ENCODE assay signal across 2 cellular contexts in the genomic region with DNA sequence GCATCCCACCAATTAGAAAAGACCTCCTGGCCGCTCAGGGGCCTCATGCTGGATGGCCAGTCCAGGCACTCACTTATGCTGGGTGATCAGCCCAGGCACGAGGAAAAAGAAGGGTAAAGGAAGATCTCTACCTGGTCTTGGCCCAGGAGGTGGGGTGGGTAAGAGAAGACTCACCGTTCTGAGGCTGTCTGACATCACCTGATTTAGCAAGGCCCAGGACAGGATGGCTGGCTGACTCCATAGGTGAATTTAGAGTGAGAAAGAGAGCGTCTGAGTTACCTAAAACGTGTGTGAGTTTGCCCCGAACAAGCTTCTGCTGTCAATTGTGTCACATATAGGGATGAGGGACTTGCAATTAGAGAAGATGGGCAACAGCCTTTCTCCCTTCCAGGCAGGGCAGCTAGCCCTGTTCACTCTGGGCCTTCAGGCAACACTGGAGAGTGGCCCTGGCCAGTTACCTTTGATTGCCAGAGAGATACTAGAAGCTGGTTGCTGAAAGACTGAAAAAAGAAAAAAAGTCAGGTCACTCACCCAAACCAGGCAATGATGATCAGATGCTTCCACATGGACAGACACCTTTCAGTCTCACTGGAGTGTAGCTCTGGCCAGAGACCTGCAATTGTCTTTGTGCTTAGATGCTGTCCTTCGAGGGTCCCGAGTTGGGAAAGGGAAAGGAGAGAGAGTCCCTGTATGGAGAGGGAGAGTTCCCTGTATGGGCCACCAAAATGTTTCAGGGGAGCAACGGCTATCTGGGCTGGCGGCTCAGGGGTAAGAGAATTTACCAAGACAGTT.
TF ChIP-seq lines count a peak whose summit lies in the region.

No MANE protein-coding gene starts in this region.

TF ChIP-seq in SK-N-SH, 30 proteins besides CTCF, POLR2A, EP300 and RAD21 (continued from another document):
- TF ChIP-seq SMC3 (IDR thresholded peaks at IDR 0.05; ENCODE audit: low read depth, low read length) (no peak), FOXJ3 (CRISPR knock-in tag; IDR thresholded peaks at IDR 0.05) (no peak), FOSL2 (IDR thresholded peaks at IDR 0.05; ENCODE audit: borderline replicate concordance, low read depth) (no peak), JUND (IDR thresholded peaks at IDR 0.05) (no peak), CHD2 (IDR thresholded peaks at IDR 0.05; ENCODE audit: low read length, partially characterized antibody) (no peak)

TF ChIP-seq in SK-N-SH treated with all-trans-retinoic acid at 6 μM for 48 hours, 23 proteins besides CTCF, POLR2A, EP300 and RAD21:
- TF ChIP-seq, protein P1, sequence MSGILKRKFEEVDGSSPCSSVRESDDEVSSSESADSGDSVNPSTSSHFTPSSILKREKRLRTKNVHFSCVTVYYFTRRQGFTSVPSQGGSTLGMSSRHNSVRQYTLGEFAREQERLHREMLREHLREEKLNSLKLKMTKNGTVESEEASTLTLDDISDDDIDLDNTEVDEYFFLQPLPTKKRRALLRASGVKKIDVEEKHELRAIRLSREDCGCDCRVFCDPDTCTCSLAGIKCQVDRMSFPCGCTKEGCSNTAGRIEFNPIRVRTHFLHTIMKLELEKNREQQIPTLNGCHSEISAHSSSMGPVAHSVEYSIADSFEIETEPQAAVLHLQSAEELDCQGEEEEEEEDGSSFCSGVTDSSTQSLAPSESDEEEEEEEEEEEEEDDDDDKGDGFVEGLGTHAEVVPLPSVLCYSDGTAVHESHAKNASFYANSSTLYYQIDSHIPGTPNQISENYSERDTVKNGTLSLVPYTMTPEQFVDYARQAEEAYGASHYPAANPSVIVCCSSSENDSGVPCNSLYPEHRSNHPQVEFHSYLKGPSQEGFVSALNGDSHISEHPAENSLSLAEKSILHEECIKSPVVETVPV (CRISPR knock-in tag; IDR thresholded peaks at IDR 0.05), result no peak
- TF ChIP-seq ISL1 (CRISPR knock-in tag; IDR thresholded peaks at IDR 0.05) (no peak), GLIS3 (CRISPR knock-in tag; IDR thresholded peaks at IDR 0.05) (no peak), ZNF565 (CRISPR knock-in tag; conservative IDR thresholded peaks at IDR 0.05; ENCODE audit: low read depth) (no peak), RARB (CRISPR knock-in tag; IDR thresholded peaks at IDR 0.05) (no peak), TOX (CRISPR knock-in tag; IDR thresholded peaks at IDR 0.05; ENCODE audit: borderline replicate concordance) (no peak), ZFP30 (CRISPR knock-in tag; IDR thresholded peaks at IDR 0.05) (no peak), ZC3H10 (CRISPR knock-in tag; IDR thresholded peaks at IDR 0.05) (no peak), PPARA (CRISPR knock-in tag; IDR thresholded peaks at IDR 0.05; ENCODE audit: borderline replicate concordance) (no peak), ZFP3 (CRISPR knock-in tag; IDR thresholded peaks at IDR 0.05) (no peak; the same call in 1 of the 2 replicates), BACH2 (CRISPR knock-in tag; IDR thresholded peaks at IDR 0.05; ENCODE audit: borderline replicate concordance) (no peak), CSDC2 (CRISPR knock-in tag; IDR thresholded peaks at IDR 0.05) (no peak), ESRRG (CRISPR knock-in tag; IDR thresholded peaks at IDR 0.05) (no peak), ARNTL (CRISPR knock-in tag; IDR thresholded peaks at IDR 0.05; ENCODE audit: borderline replicate concordance, low read depth) (no peak), PATZ1 (CRISPR knock-in tag; IDR thresholded peaks at IDR 0.05; ENCODE audit: borderline replicate concordance) (no peak)
- TF ChIP-seq, protein P2, sequence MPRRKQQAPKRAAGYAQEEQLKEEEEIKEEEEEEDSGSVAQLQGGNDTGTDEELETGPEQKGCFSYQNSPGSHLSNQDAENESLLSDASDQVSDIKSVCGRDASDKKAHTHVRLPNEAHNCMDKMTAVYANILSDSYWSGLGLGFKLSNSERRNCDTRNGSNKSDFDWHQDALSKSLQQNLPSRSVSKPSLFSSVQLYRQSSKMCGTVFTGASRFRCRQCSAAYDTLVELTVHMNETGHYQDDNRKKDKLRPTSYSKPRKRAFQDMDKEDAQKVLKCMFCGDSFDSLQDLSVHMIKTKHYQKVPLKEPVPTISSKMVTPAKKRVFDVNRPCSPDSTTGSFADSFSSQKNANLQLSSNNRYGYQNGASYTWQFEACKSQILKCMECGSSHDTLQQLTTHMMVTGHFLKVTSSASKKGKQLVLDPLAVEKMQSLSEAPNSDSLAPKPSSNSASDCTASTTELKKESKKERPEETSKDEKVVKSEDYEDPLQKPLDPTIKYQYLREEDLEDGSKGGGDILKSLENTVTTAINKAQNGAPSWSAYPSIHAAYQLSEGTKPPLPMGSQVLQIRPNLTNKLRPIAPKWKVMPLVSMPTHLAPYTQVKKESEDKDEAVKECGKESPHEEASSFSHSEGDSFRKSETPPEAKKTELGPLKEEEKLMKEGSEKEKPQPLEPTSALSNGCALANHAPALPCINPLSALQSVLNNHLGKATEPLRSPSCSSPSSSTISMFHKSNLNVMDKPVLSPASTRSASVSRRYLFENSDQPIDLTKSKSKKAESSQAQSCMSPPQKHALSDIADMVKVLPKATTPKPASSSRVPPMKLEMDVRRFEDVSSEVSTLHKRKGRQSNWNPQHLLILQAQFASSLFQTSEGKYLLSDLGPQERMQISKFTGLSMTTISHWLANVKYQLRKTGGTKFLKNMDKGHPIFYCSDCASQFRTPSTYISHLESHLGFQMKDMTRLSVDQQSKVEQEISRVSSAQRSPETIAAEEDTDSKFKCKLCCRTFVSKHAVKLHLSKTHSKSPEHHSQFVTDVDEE (CRISPR knock-in tag; IDR thresholded peaks at IDR 0.05), result no peak
- TF ChIP-seq, protein P3, sequence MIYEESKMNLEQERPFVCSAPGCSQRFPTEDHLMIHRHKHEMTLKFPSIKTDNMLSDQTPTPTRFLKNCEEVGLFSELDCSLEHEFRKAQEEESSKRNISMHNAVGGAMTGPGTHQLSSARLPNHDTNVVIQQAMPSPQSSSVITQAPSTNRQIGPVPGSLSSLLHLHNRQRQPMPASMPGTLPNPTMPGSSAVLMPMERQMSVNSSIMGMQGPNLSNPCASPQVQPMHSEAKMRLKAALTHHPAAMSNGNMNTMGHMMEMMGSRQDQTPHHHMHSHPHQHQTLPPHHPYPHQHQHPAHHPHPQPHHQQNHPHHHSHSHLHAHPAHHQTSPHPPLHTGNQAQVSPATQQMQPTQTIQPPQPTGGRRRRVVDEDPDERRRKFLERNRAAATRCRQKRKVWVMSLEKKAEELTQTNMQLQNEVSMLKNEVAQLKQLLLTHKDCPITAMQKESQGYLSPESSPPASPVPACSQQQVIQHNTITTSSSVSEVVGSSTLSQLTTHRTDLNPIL (CRISPR knock-in tag; IDR thresholded peaks at IDR 0.05; ENCODE audit: low read depth), result no peak
- TF ChIP-seq, protein P4, sequence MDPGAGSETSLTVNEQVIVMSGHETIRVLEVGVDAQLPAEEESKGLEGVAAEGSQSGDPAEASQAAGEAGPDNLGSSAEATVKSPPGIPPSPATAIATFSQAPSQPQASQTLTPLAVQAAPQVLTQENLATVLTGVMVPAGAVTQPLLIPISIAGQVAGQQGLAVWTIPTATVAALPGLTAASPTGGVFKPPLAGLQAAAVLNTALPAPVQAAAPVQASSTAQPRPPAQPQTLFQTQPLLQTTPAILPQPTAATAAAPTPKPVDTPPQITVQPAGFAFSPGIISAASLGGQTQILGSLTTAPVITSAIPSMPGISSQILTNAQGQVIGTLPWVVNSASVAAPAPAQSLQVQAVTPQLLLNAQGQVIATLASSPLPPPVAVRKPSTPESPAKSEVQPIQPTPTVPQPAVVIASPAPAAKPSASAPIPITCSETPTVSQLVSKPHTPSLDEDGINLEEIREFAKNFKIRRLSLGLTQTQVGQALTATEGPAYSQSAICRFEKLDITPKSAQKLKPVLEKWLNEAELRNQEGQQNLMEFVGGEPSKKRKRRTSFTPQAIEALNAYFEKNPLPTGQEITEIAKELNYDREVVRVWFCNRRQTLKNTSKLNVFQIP (CRISPR knock-in tag; IDR thresholded peaks at IDR 0.05; ENCODE audit: borderline replicate concordance, low read depth), result no peak
